In the genomic region with DNA sequence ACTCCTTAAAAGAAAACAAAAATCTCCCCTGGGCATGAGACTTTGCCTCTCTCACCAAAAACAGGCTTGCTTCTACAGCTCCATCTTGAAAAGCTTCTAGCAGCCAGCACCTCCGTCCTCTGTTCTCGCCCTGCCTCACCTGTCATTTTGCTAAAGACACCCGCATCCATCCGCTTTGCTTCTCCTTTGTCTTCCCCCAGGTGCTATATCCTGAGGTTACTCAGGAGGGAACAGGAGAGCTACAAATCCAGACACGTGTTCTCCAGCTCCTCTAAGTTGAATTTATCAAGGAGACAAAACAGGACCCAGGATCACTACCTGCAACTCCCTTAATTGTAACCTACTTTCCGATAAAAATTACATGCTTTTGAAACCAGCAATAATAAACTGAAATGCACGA, we compare ENCODE assay signal across 1 cellular context.
TF ChIP-seq lines count a peak whose summit lies in the region.

No MANE protein-coding gene starts in this region.

TF ChIP-seq in GM23338, 12 proteins besides CTCF, POLR2A, EP300 and RAD21 (continued from another document):
- TF ChIP-seq, protein P1, sequence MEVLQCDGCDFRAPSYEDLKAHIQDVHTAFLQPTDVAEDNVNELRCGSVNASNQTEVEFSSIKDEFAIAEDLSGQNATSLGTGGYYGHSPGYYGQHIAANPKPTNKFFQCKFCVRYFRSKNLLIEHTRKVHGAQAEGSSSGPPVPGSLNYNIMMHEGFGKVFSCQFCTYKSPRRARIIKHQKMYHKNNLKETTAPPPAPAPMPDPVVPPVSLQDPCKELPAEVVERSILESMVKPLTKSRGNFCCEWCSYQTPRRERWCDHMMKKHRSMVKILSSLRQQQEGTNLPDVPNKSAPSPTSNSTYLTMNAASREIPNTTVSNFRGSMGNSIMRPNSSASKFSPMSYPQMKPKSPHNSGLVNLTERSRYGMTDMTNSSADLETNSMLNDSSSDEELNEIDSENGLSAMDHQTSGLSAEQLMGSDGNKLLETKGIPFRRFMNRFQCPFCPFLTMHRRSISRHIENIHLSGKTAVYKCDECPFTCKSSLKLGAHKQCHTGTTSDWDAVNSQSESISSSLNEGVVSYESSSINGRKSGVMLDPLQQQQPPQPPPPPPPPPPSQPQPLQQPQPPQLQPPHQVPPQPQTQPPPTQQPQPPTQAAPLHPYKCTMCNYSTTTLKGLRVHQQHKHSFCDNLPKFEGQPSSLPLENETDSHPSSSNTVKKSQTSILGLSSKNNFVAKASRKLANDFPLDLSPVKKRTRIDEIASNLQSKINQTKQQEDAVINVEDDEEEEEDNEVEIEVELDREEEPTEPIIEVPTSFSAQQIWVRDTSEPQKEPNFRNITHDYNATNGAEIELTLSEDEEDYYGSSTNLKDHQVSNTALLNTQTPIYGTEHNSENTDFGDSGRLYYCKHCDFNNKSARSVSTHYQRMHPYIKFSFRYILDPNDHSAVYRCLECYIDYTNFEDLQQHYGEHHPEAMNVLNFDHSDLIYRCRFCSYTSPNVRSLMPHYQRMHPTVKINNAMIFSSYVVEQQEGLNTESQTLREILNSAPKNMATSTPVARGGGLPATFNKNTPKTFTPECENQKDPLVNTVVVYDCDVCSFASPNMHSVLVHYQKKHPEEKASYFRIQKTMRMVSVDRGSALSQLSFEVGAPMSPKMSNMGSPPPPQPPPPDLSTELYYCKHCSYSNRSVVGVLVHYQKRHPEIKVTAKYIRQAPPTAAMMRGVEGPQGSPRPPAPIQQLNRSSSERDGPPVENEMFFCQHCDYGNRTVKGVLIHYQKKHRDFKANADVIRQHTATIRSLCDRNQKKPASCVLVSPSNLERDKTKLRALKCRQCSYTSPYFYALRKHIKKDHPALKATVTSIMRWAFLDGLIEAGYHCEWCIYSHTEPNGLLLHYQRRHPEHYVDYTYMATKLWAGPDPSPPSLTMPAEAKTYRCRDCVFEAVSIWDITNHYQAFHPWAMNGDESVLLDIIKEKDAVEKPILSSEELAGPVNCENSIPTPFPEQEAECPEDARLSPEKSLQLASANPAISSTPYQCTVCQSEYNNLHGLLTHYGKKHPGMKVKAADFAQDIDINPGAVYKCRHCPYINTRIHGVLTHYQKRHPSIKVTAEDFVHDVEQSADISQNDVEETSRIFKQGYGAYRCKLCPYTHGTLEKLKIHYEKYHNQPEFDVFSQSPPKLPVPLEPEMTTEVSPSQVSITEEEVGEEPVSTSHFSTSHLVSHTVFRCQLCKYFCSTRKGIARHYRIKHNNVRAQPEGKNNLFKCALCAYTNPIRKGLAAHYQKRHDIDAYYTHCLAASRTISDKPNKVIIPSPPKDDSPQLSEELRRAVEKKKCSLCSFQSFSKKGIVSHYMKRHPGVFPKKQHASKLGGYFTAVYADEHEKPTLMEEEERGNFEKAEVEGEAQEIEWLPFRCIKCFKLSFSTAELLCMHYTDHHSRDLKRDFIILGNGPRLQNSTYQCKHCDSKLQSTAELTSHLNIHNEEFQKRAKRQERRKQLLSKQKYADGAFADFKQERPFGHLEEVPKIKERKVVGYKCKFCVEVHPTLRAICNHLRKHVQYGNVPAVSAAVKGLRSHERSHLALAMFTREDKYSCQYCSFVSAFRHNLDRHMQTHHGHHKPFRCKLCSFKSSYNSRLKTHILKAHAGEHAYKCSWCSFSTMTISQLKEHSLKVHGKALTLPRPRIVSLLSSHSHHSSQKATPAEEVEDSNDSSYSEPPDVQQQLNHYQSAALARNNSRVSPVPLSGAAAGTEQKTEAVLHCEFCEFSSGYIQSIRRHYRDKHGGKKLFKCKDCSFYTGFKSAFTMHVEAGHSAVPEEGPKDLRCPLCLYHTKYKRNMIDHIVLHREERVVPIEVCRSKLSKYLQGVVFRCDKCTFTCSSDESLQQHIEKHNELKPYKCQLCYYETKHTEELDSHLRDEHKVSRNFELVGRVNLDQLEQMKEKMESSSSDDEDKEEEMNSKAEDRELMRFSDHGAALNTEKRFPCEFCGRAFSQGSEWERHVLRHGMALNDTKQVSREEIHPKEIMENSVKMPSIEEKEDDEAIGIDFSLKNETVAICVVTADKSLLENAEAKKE (CRISPR knock-in tag; IDR thresholded peaks at IDR 0.05) = no peak
- TF ChIP-seq ZNF114 (CRISPR knock-in tag; IDR thresholded peaks at IDR 0.05) (no peak), STAT1 (IDR thresholded peaks at IDR 0.05; ENCODE audit: unreplicated experiment) (no peak), ZNF331 (CRISPR knock-in tag; IDR thresholded peaks at IDR 0.05; ENCODE audit: low read depth) (no peak)
- TF ChIP-seq, protein P2, sequence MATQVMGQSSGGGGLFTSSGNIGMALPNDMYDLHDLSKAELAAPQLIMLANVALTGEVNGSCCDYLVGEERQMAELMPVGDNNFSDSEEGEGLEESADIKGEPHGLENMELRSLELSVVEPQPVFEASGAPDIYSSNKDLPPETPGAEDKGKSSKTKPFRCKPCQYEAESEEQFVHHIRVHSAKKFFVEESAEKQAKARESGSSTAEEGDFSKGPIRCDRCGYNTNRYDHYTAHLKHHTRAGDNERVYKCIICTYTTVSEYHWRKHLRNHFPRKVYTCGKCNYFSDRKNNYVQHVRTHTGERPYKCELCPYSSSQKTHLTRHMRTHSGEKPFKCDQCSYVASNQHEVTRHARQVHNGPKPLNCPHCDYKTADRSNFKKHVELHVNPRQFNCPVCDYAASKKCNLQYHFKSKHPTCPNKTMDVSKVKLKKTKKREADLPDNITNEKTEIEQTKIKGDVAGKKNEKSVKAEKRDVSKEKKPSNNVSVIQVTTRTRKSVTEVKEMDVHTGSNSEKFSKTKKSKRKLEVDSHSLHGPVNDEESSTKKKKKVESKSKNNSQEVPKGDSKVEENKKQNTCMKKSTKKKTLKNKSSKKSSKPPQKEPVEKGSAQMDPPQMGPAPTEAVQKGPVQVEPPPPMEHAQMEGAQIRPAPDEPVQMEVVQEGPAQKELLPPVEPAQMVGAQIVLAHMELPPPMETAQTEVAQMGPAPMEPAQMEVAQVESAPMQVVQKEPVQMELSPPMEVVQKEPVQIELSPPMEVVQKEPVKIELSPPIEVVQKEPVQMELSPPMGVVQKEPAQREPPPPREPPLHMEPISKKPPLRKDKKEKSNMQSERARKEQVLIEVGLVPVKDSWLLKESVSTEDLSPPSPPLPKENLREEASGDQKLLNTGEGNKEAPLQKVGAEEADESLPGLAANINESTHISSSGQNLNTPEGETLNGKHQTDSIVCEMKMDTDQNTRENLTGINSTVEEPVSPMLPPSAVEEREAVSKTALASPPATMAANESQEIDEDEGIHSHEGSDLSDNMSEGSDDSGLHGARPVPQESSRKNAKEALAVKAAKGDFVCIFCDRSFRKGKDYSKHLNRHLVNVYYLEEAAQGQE (IDR thresholded peaks at IDR 0.05; ENCODE audit: unreplicated experiment) = no peak
